Comparison of ENCODE assay signal across 17 cellular contexts in genomic region chr3:184532940-184533732, GRCh38. TPM values are rescaled to one million over a fixed set of nuclear protein-coding genes. Genes with fewer than 3 reads are reported as not detected.
DNase-seq lines count a peak whose midpoint lies in the region; ATAC-seq and TF ChIP-seq lines count a peak whose summit lies in the region.
"Had no signal": no experiment of that assay in that cellular context is flagged by ENCODE, and none has a peak within 500 bp of the region (broad histone marks: within the 10 kb centered on the region; RNA-seq: fewer than 3 reads in every experiment).

No MANE protein-coding gene starts in this region.

- no peaks in the 10 kb centered on the region for H3F3A ChIP-seq in GM23338 (replicated peaks; ENCODE audit: low read depth)
- H3F3A ChIP-seq in smooth muscle cell (ENCODE audit: low read depth) = no peaks in the 10 kb centered on the region
- no peaks in the 10 kb centered on the region for H3F3A ChIP-seq in PC-9 (ENCODE audit: insufficient read depth, low read depth)

- no peak overlapping the region for H3K27ac Mint-ChIP-seq in GM23338
- no peak overlapping the region for H3K27ac Mint-ChIP-seq in activated CD8-positive, alpha-beta memory T cell treated with anti-CD3 and anti-CD28 coated beads, Interleukin-2, amount 10 ng/mL, durations not matched to agents 7 days and 5 days
- H3K27ac Mint-ChIP-seq in immature natural killer cell = no peak overlapping the region
- H3K27ac Mint-ChIP-seq in CD8-positive, alpha-beta memory T cell = no peak overlapping the region

- H3K9me3 ChIP-seq in smooth muscle cell (replicated peaks; ENCODE audit: low read depth) (no peaks in the 10 kb centered on the region), PC-9 (ENCODE audit: insufficient read depth, low read depth) (no peaks in the 10 kb centered on the region)
- H3K9me3 ChIP-seq in CD8-positive, alpha-beta memory T cell (ENCODE audit: low read length) = no peaks in the 10 kb centered on the region
- H3K9me3 ChIP-seq: SJSA1 had no signal

- H4K20me1 ChIP-seq in GM23338 (replicated peaks; ENCODE audit: insufficient read depth) (no peaks in the 10 kb centered on the region), smooth muscle cell (ENCODE audit: low read depth) (no peaks in the 10 kb centered on the region), PC-9 (ENCODE audit: insufficient read depth) (no peaks in the 10 kb centered on the region)

- H3K4me3 Mint-ChIP-seq in GM23338 = no peak overlapping the region
- no peak overlapping the region for H3K4me3 Mint-ChIP-seq in activated CD8-positive, alpha-beta memory T cell treated with anti-CD3 and anti-CD28 coated beads, Interleukin-2, amount 10 ng/mL, durations not matched to agents 7 days and 5 days
- H3K4me3 Mint-ChIP-seq in immature natural killer cell = no peak overlapping the region
- H3K4me3 Mint-ChIP-seq in CD8-positive, alpha-beta memory T cell = no peak overlapping the region

- H3K27me3 Mint-ChIP-seq in GM23338 (ENCODE audit: insufficient read depth, low read depth, poor library complexity) = no peaks in the 10 kb centered on the region
- peaks cover 60% of the 10 kb centered on the region for H3K27me3 Mint-ChIP-seq in activated CD8-positive, alpha-beta memory T cell treated with anti-CD3 and anti-CD28 coated beads, Interleukin-2, amount 10 ng/mL, durations not matched to agents 7 days and 5 days
- peaks cover 2 to 13% (median 6%) of the 10 kb centered on the region in 3 donors for H3K27me3 Mint-ChIP-seq in immature natural killer cell (ENCODE audit: low read depth in 3 of 3)
- peaks cover 13 to 55% of the 10 kb centered on the region in 2 donors for H3K27me3 Mint-ChIP-seq in CD8-positive, alpha-beta memory T cell

- H3K36me3 ChIP-seq in GM23338 (ENCODE audit: insufficient read depth) (no peaks in the 10 kb centered on the region), smooth muscle cell (ENCODE audit: low read depth) (no peaks in the 10 kb centered on the region), PC-9 (ENCODE audit: low read depth) (no peaks in the 10 kb centered on the region)
- no peaks in the 10 kb centered on the region for H3K36me3 ChIP-seq in CD8-positive, alpha-beta memory T cell (ENCODE audit: insufficient read depth, low read length)
- H3K36me3 ChIP-seq: SJSA1 had no signal

- TF ChIP-seq CTCF in GM23338 (conservative IDR thresholded peaks at IDR 0.05; ENCODE audit: low read depth in 2 of 2) (no peak), smooth muscle cell (IDR thresholded peaks at IDR 0.05; ENCODE audit: borderline replicate concordance, insufficient read depth, poor library complexity, severe bottlenecking) (no peak), PC-9 (conservative IDR thresholded peaks at IDR 0.05) (no peak)

- H3K4me1 Mint-ChIP-seq in GM23338 (peaks cover 3% of the 10 kb centered on the region), immature natural killer cell (no peaks in the 10 kb centered on the region)
- H3K4me1 Mint-ChIP-seq in activated CD8-positive, alpha-beta memory T cell treated with anti-CD3 and anti-CD28 coated beads, Interleukin-2, amount 10 ng/mL, durations not matched to agents 7 days and 5 days = no peaks in the 10 kb centered on the region
- no peaks in the 10 kb centered on the region for H3K4me1 Mint-ChIP-seq in CD8-positive, alpha-beta memory T cell

- intact Hi-C loops in PC-9 (cut with micrococcal nuclease; ENCODE audit: unreplicated experiment) = no loop called here

- WGBS in smooth muscle cell (ENCODE audit: low lambda C conversion rate) = 74% methylated on average over 8 of the region's 8 CpGs

- ATAC-seq in GM23338 = no peak
- no peak for ATAC-seq in activated CD8-positive, alpha-beta memory T cell treated with anti-CD3 and anti-CD28 coated beads, Interleukin-2, amount 10 ng/mL, durations not matched to agents 7 days and 5 days
- ATAC-seq: PC-3 had no signal

- H3K27me3 ChIP-seq in GM23338 (ENCODE audit: insufficient read depth) = no peaks in the 10 kb centered on the region
- H3K27me3 ChIP-seq in smooth muscle cell (ENCODE audit: low read depth) = peaks cover 18% of the 10 kb centered on the region
- H3K27me3 ChIP-seq in PC-9 (ENCODE audit: insufficient read depth, low read depth) = peaks cover 96% of the 10 kb centered on the region
- no peaks in the 10 kb centered on the region for H3K27me3 ChIP-seq in CD8-positive, alpha-beta memory T cell (ENCODE audit: insufficient read depth, low read length, poor library complexity, severe bottlenecking)

- CTCF ChIA-PET in activated CD8-positive, alpha-beta memory T cell treated with anti-CD3 and anti-CD28 coated beads, Interleukin-2, amount 10 ng/mL, durations not matched to agents 7 days and 5 days (lab: Charles Lee) = interaction anchor here (1.7 kb wide), 1 partner anchor 19 kb away, joined by 5 read pairs; no protein-coding TSS in a partner anchor
- CTCF ChIA-PET in PC-9 (lab: Charles Lee) = no interaction called here
- CTCF ChIA-PET in CD8-positive, alpha-beta memory T cell (lab: Charles Lee) = no interaction called here

- H3K9ac ChIP-seq in smooth muscle cell (ENCODE audit: low read depth) = no peak overlapping the region

- POLR2A ChIA-PET in PC-9 (lab: Charles Lee; ENCODE audit: unreplicated experiment) = no interaction called here
- POLR2A ChIA-PET in CD8-positive, alpha-beta memory T cell (lab: Charles Lee) = no interaction called here

- H2AFZ ChIP-seq in GM23338 (no peak overlapping the region), smooth muscle cell (ENCODE audit: low read depth) (no peak overlapping the region), PC-9 (no peak overlapping the region)

- H3K4me3 ChIP-seq in GM23338 (no peak overlapping the region), smooth muscle cell (no peak overlapping the region), PC-9 (no peak overlapping the region)
- H3K4me3 ChIP-seq in CD8-positive, alpha-beta memory T cell (ENCODE audit: low read length) = no peak overlapping the region
- H3K4me3 ChIP-seq: SJSA1 had no signal

- H3K27ac ChIP-seq in GM23338 (ENCODE audit: low read depth) (no peak overlapping the region), smooth muscle cell (ENCODE audit: low read depth) (no peak overlapping the region), PC-9 (no peak overlapping the region)
- H3K27ac ChIP-seq in CD8-positive, alpha-beta memory T cell (ENCODE audit: low read depth, low read length) = no peak overlapping the region
- H3K27ac ChIP-seq: C4-2B, HL-60, SJSA1 had no signal

- no peaks in the 10 kb centered on the region for H3K79me2 ChIP-seq in GM23338 (replicated peaks; ENCODE audit: insufficient read depth)
- H3K79me2 ChIP-seq in smooth muscle cell (ENCODE audit: low read depth) = no peaks in the 10 kb centered on the region
- no peaks in the 10 kb centered on the region for H3K79me2 ChIP-seq in PC-9 (ENCODE audit: low read depth)

- no TSS peak for BruUV-seq in PC-9 (replicated peaks; lab: Mats Ljungman, UMichigan)

- H3K9me3 Mint-ChIP-seq in GM23338 (no peaks in the 10 kb centered on the region), immature natural killer cell (no peaks in the 10 kb centered on the region)
- H3K9me3 Mint-ChIP-seq in activated CD8-positive, alpha-beta memory T cell treated with anti-CD3 and anti-CD28 coated beads, Interleukin-2, amount 10 ng/mL, durations not matched to agents 7 days and 5 days (ENCODE audit: low read depth) = no peaks in the 10 kb centered on the region
- no peaks in the 10 kb centered on the region for H3K9me3 Mint-ChIP-seq in CD8-positive, alpha-beta memory T cell

- H3K4me1 ChIP-seq in GM23338 (ENCODE audit: insufficient read depth) (peaks cover 5% of the 10 kb centered on the region), smooth muscle cell (ENCODE audit: low read depth) (peaks cover 5% of the 10 kb centered on the region), PC-9 (replicated peaks; ENCODE audit: insufficient read depth) (no peaks in the 10 kb centered on the region)
- H3K4me1 ChIP-seq in CD8-positive, alpha-beta memory T cell (ENCODE audit: insufficient read depth, low read length) = no peaks in the 10 kb centered on the region
- H3K4me1 ChIP-seq: SJSA1 had no signal

- H3K9me2 ChIP-seq in GM23338 (ENCODE audit: insufficient read depth) = no peaks in the 10 kb centered on the region
- no peaks in the 10 kb centered on the region for H3K9me2 ChIP-seq in PC-9 (ENCODE audit: insufficient read depth)

- H3K36me3 Mint-ChIP-seq in GM23338 (ENCODE audit: low read depth) (no peaks in the 10 kb centered on the region), immature natural killer cell (no peaks in the 10 kb centered on the region)
- no peaks in the 10 kb centered on the region for H3K36me3 Mint-ChIP-seq in activated CD8-positive, alpha-beta memory T cell treated with anti-CD3 and anti-CD28 coated beads, Interleukin-2, amount 10 ng/mL, durations not matched to agents 7 days and 5 days
- no peaks in the 10 kb centered on the region for H3K36me3 Mint-ChIP-seq in CD8-positive, alpha-beta memory T cell

- H3K4me2 ChIP-seq in GM23338 = no peak overlapping the region
- peak overlapping the region; percentile 16 for H3K4me2 ChIP-seq in smooth muscle cell
- no peak overlapping the region for H3K4me2 ChIP-seq in PC-9

- DNase-seq in GM23338 (ENCODE audit: low spot score) = no peak
- DNase-seq in activated CD8-positive, alpha-beta memory T cell treated with anti-CD3 and anti-CD28 coated beads, Interleukin-2, amount 10 ng/mL, durations not matched to agents 7 days and 5 days = peak; percentile 28
- DNase-seq in mesenteric fat pad (ENCODE audit: low spot score) = peak; percentile 80
- DNase-seq in smooth muscle cell (lab: John Stamatoyannopoulos, UW; ENCODE audit: unreplicated experiment) = no peak
- no peak for DNase-seq in PC-9
- no peak for DNase-seq in immature natural killer cell
- DNase-seq in CD8-positive, alpha-beta memory T cell = no peak
- DNase-seq: ACHN, DMS79, NCI-H1436, NCI-H2029, NCI-H2171, NCI-H526, PC-3 had no signal

TF ChIP-seq in GM23338, 12 proteins besides CTCF, POLR2A, EP300 and RAD21 (continues in another document):
- no peak for TF ChIP-seq JUNB (IDR thresholded peaks at IDR 0.05; ENCODE audit: unreplicated experiment)
- TF ChIP-seq EZH2phosphoT487 (IDR thresholded peaks at IDR 0.05; ENCODE audit: unreplicated experiment) = no peak

RNA-seq across cellular contexts. Expression of gene EPHB3, which starts 28.4 kb away (rescaled TPM):
- total RNA-seq in GM23338 (2014; rRNA removed; shearing (Covaris generic)) = 1.0 and 2.0 TPM in 2 replicates
- polyA plus RNA-seq in GM23338 (2016; fragmentation: Nextera tagmentation; extraction: Ambion mirVana) (0.54 and 0.57 TPM in 2 replicates), smooth muscle cell (23.1 and 31.6 TPM in 2 replicates), immature natural killer cell (1 to 10 TPM in 1 of 3 donors, not detected in 2; 3.0 TPM)
- total RNA-seq in activated CD8-positive, alpha-beta memory T cell treated with anti-CD3 and anti-CD28 coated beads, Interleukin-2, amount 10 ng/mL, durations not matched to agents 7 days and 5 days = not detected
- total RNA-seq in mesenteric fat pad (1.6 TPM), smooth muscle cell (9.9 and 11.1 TPM in 2 replicates), PC-9 (2021) (12.0 and 15.7 TPM in 2 replicates)
- under 1 TPM in 1 of 2 experiments, not detected in 1; 0.04 TPM for total RNA-seq in CD8-positive, alpha-beta memory T cell
- 0.31 TPM for polyA plus RNA-seq in CD8-positive, alpha-beta memory T cell

Comparison
In these comparisons a context has a peak if more than half of its experiments do, and no peak if none do; other contexts are left out.
1. DNase-seq: peak in activated CD8-positive, alpha-beta memory T cell treated with anti-CD3 and anti-CD28 coated beads, Interleukin-2, amount 10 ng/mL, durations not matched to agents 7 days and 5 days (single experiment) and mesenteric fat pad (single experiment); none in GM23338 (single experiment), smooth muscle cell (single experiment), PC-9 (0 of 2), immature natural killer cell (0 of 3) and CD8-positive, alpha-beta memory T cell (0 of 5).